Comparison of ENCODE assay signal across 34 cellular contexts in genomic region chr1:244953865-244954264, GRCh38.
A peak's percentile ranks its signal among the peaks of the same experiment; 100 is the strongest.
DNase-seq lines count a peak whose midpoint lies in the region; ATAC-seq and TF ChIP-seq lines count a peak whose summit lies in the region.
"Had no signal": no experiment of that assay in that cellular context is flagged by ENCODE, and none has a peak within 500 bp of the region (broad histone marks: within the 10 kb centered on the region; RNA-seq: fewer than 3 reads in every experiment).

No MANE protein-coding gene starts in this region.

- no peaks in the 10 kb centered on the region for H3K36me3 Mint-ChIP-seq in Caco-2 (ENCODE audit: insufficient read depth, unreplicated experiment)
- H3K36me3 Mint-ChIP-seq in nephron (ENCODE audit: low read depth): no peaks in the 10 kb centered on the region
- H3K36me3 Mint-ChIP-seq: activated naive CD8-positive, alpha-beta T cell treated with anti-CD3 and anti-CD28 coated beads for 36 hours; memory B cell; neural progenitor cell had no signal

- TF ChIP-seq CTCF in Caco-2 (IDR thresholded peaks at IDR 0.05; ENCODE audit: insufficient read depth in 1 of 2, low read depth in 1 of 2, low read length in 1 of 2, severe bottlenecking in 1 of 2, unreplicated experiment in 1 of 2) (no peak), cardiac muscle cell (IDR thresholded peaks at IDR 0.05; ENCODE audit: low read depth, low read length) (no peak), nephron (IDR thresholded peaks at IDR 0.05; ENCODE audit: unreplicated experiment in 3 of 3) (no peak), body of pancreas (IDR thresholded peaks at IDR 0.05) (no peak)

- peak overlapping the region; percentile 55 for H3K27ac Mint-ChIP-seq in Caco-2 (ENCODE audit: unreplicated experiment)
- H3K27ac Mint-ChIP-seq in nephron: peak overlapping the region in 2 of 3 experiments; percentile 29 to 69
- H3K27ac Mint-ChIP-seq: activated naive CD8-positive, alpha-beta T cell treated with anti-CD3 and anti-CD28 coated beads for 36 hours; activated T-cell treated with anti-CD3 and anti-CD28 coated beads, Interleukin-2, amount 50 U/mL, for 24 hours; CD8-positive, alpha-beta memory T cell; memory B cell; neural progenitor cell; stimulated activated naive CD8-positive, alpha-beta T cell treated with anti-CD3 and anti-CD28 coated beads, Interleukin-15, Interleukin-2, amounts not matched to agents 100 ng/mL and 50 ng/mL, for 24 hours had no signal

- no peak for TF ChIP-seq POLR2A in body of pancreas (IDR thresholded peaks at IDR 0.05)

- H3K27me3 ChIP-seq in Caco-2 (replicated peaks; ENCODE audit: control insufficient read depth, insufficient read depth, low read length): no peaks in the 10 kb centered on the region
- no peaks in the 10 kb centered on the region for H3K27me3 ChIP-seq in cardiac muscle cell
- H3K27me3 ChIP-seq in body of pancreas: no peaks in the 10 kb centered on the region
- H3K27me3 ChIP-seq: dorsolateral prefrontal cortex, esophagus squamous epithelium, foreskin keratinocyte, neural progenitor cell, pancreas, testis had no signal

- 74 to 90% methylated on average over 4 of the region's 4 CpGs for WGBS in body of pancreas, 2 donors

- POLR2A ChIA-PET in Caco-2 (lab: Charles Lee): interaction anchor here (1.3 kb wide), 1 partner anchor 11 kb away, joined by 16 read pairs; no protein-coding TSS in a partner anchor

- peaks cover 21% of the 10 kb centered on the region for H3K4me1 ChIP-seq in Caco-2
- H3K4me1 ChIP-seq in cardiac muscle cell (ENCODE audit: low read depth): peaks cover 29% of the 10 kb centered on the region
- H3K4me1 ChIP-seq in body of pancreas: peaks cover 7% of the 10 kb centered on the region
- H3K4me1 ChIP-seq: esophagus squamous epithelium, foreskin keratinocyte, testis had no signal

- intact Hi-C loops in Caco-2 (cut with micrococcal nuclease; ENCODE audit: unreplicated experiment): loop anchor here (1.0 kb wide), 2 partner anchors 10 to 16 kb away; no protein-coding TSS in a partner anchor
- intact Hi-C loops in body of pancreas (cut with DNase I): no loop called here

- no peaks in the 10 kb centered on the region for H3K9me3 ChIP-seq in Caco-2
- no peaks in the 10 kb centered on the region for H3K9me3 ChIP-seq in cardiac muscle cell (ENCODE audit: low read depth)
- H3K9me3 ChIP-seq in body of pancreas: no peaks in the 10 kb centered on the region
- H3K9me3 ChIP-seq: esophagus squamous epithelium, pancreas, SK-N-SH, testis had no signal

- H3K27ac ChIP-seq in cardiac muscle cell (peak overlapping the region; percentile 59), body of pancreas (no peak overlapping the region)
- H3K27ac ChIP-seq: dorsolateral prefrontal cortex, esophagus squamous epithelium, foreskin keratinocyte, neural progenitor cell, testis had no signal

- ATAC-seq in esophagus mucosa (no peak), GM19397 (IDR thresholded peaks at IDR 0.05; ENCODE audit: unreplicated experiment) (no peak), body of pancreas (no peak)

- DNase-seq in Caco-2 (no peak), NOMO-1 (lab: John Stamatoyannopoulos, UW; ENCODE audit: unreplicated experiment in 2 of 2) (peak; percentile 81 to 83), cardiac muscle cell (ENCODE audit: low read depth in 1 of 2, low spot score in 1 of 2) (peak in 1 of 2 donors; percentile 19), SHP77 treated with DMSO at 0.1 percent for 48 hours (lab: John Stamatoyannopoulos, UW) (no peak), body of pancreas (no peak)
- DNase-seq: activated CD4-positive, CD25-positive, alpha-beta regulatory T cell; activated effector memory CD4-positive, alpha-beta T cell treated with anti-CD3 and anti-CD28 coated beads, Interleukin-2, amount 50 U/mL, for 16 hours; activated naive CD8-positive, alpha-beta T cell treated with anti-CD3 and anti-CD28 coated beads for 36 hours; activated T-cell treated with anti-CD3 and anti-CD28 coated beads, Interleukin-2, amount 50 U/mL, for 24 hours; aorta; CD8-positive, alpha-beta memory T cell; central memory CD4-positive, alpha-beta T cell; DMS 273 treated with DMSO at 0.1 percent for 48 hours; dorsolateral prefrontal cortex; esophagus squamous epithelium; foreskin keratinocyte; hypothalamus; left colon; MM.1S; NCI-H1436; NCI-H2107; NCI-H345; pancreas; retina; RPMI8226; SK-N-SH; stimulated activated CD4-positive, alpha-beta T cell treated with anti-CD3 and anti-CD28 coated beads, Interleukin-1b, Interleukin-23, amount 100 ng/mL, for 48 hours; testis had no signal

- H3K9me3 Mint-ChIP-seq in Caco-2 (ENCODE audit: unreplicated experiment): no peaks in the 10 kb centered on the region
- H3K9me3 Mint-ChIP-seq in nephron: no peaks in the 10 kb centered on the region
- H3K9me3 Mint-ChIP-seq: activated naive CD8-positive, alpha-beta T cell treated with anti-CD3 and anti-CD28 coated beads for 36 hours; activated T-cell treated with anti-CD3 and anti-CD28 coated beads, Interleukin-2, amount 50 U/mL, for 24 hours; CD8-positive, alpha-beta memory T cell; memory B cell; neural progenitor cell; stimulated activated naive CD8-positive, alpha-beta T cell treated with anti-CD3 and anti-CD28 coated beads, Interleukin-15, Interleukin-2, amounts not matched to agents 100 ng/mL and 50 ng/mL, for 24 hours had no signal

- CTCF ChIA-PET in Caco-2 (lab: Charles Lee): no interaction called here

- H3K27me3 Mint-ChIP-seq in Caco-2 (ENCODE audit: insufficient read depth, unreplicated experiment) (no peaks in the 10 kb centered on the region), nephron (ENCODE audit: low read depth) (peaks cover 4% of the 10 kb centered on the region)
- H3K27me3 Mint-ChIP-seq: activated T-cell treated with anti-CD3 and anti-CD28 coated beads, Interleukin-2, amount 50 U/mL, for 24 hours; memory B cell had no signal

- H3K4me3 Mint-ChIP-seq in Caco-2 (ENCODE audit: unreplicated experiment) (no peak overlapping the region), nephron (no peak overlapping the region)
- H3K4me3 Mint-ChIP-seq: activated naive CD8-positive, alpha-beta T cell treated with anti-CD3 and anti-CD28 coated beads for 36 hours; activated T-cell treated with anti-CD3 and anti-CD28 coated beads, Interleukin-2, amount 50 U/mL, for 24 hours; CD8-positive, alpha-beta memory T cell; memory B cell; neural progenitor cell; stimulated activated naive CD8-positive, alpha-beta T cell treated with anti-CD3 and anti-CD28 coated beads, Interleukin-15, Interleukin-2, amounts not matched to agents 100 ng/mL and 50 ng/mL, for 24 hours had no signal

- H3K36me3 ChIP-seq in Caco-2 (ENCODE audit: control insufficient read depth, insufficient read depth, low read length) (no peaks in the 10 kb centered on the region), cardiac muscle cell (no peaks in the 10 kb centered on the region), body of pancreas (replicated peaks in 1 of 2; ENCODE audit: insufficient read depth in 1 of 2, low read depth in 2 of 2) (no peaks in the 10 kb centered on the region)
- H3K36me3 ChIP-seq: esophagus squamous epithelium, neural progenitor cell, pancreas had no signal

- no TSS peak for BruUV-seq in Caco-2 (replicated peaks; lab: Mats Ljungman, UMichigan)

- H3K4me1 Mint-ChIP-seq in Caco-2 (ENCODE audit: low read depth, unreplicated experiment) (peaks cover 11% of the 10 kb centered on the region), nephron (peaks cover 23% of the 10 kb centered on the region)
- H3K4me1 Mint-ChIP-seq: CD8-positive, alpha-beta memory T cell; neural progenitor cell had no signal

- no peak overlapping the region for H3K4me3 ChIP-seq in Caco-2 (ENCODE audit: low read depth, low read length)
- no peak overlapping the region for H3K4me3 ChIP-seq in cardiac muscle cell
- H3K4me3 ChIP-seq in body of pancreas: no peak overlapping the region
- H3K4me3 ChIP-seq: dorsolateral prefrontal cortex, esophagus squamous epithelium, neural progenitor cell, testis had no signal

Comparison
In these comparisons a context has a peak if more than half of its experiments do, and no peak if none do; other contexts are left out.
1. DNase-seq: peak in NOMO-1 (2 of 2); none in Caco-2 (0 of 2), SHP77 treated with DMSO at 0.1 percent for 48 hours (single experiment) and body of pancreas (0 of 4).